ENCODE assay signal across 19 cellular contexts in genomic region chr7:36368496-36368895, GRCh38. TPM values are rescaled to one million over a fixed set of nuclear protein-coding genes. Genes with fewer than 3 reads are reported as not detected.
A peak's percentile ranks its signal among the peaks of the same experiment; 100 is the strongest.
DNase-seq lines count a peak whose midpoint lies in the region; ATAC-seq and TF ChIP-seq lines count a peak whose summit lies in the region.
"Had no signal": no experiment of that assay in that cellular context is flagged by ENCODE, and none has a peak within 500 bp of the region (broad histone marks: within the 10 kb centered on the region; RNA-seq: fewer than 3 reads in every experiment).

No MANE protein-coding gene starts in this region.

- no peaks in the 10 kb centered on the region for H3K36me3 Mint-ChIP-seq in activated naive CD8-positive, alpha-beta T cell
- H3K36me3 Mint-ChIP-seq in activated naive CD8-positive, alpha-beta T cell treated with anti-CD3 and anti-CD28 coated beads, Interleukin-2, amount 50 U/mL, for 24 hours (ENCODE audit: low read depth), result no peaks in the 10 kb centered on the region
- no peaks in the 10 kb centered on the region for H3K36me3 Mint-ChIP-seq in activated naive CD8-positive, alpha-beta T cell treated with anti-CD3 and anti-CD28 coated beads for 36 hours
- H3K36me3 Mint-ChIP-seq in natural killer cell, result no peaks in the 10 kb centered on the region
- H3K36me3 Mint-ChIP-seq: CD14-positive monocyte had no signal

- no peak overlapping the region for H3K27ac Mint-ChIP-seq in activated naive CD8-positive, alpha-beta T cell
- H3K27ac Mint-ChIP-seq in activated naive CD8-positive, alpha-beta T cell treated with anti-CD3 and anti-CD28 coated beads, Interleukin-2, amount 50 U/mL, for 24 hours, result no peak overlapping the region
- no peak overlapping the region for H3K27ac Mint-ChIP-seq in activated naive CD8-positive, alpha-beta T cell treated with anti-CD3 and anti-CD28 coated beads for 36 hours
- no peak overlapping the region for H3K27ac Mint-ChIP-seq in natural killer cell
- H3K27ac Mint-ChIP-seq: CD14-positive monocyte, endodermal cell had no signal

- TF ChIP-seq CTCF in natural killer cell (IDR thresholded peaks at IDR 0.05), result no peak

- H3K4me3 Mint-ChIP-seq in activated naive CD8-positive, alpha-beta T cell, result peak overlapping the region; percentile 65
- no peak overlapping the region for H3K4me3 Mint-ChIP-seq in activated naive CD8-positive, alpha-beta T cell treated with anti-CD3 and anti-CD28 coated beads, Interleukin-2, amount 50 U/mL, for 24 hours
- H3K4me3 Mint-ChIP-seq in activated naive CD8-positive, alpha-beta T cell treated with anti-CD3 and anti-CD28 coated beads for 36 hours, result peak overlapping the region; percentile 39
- peak overlapping the region; percentile 48 for H3K4me3 Mint-ChIP-seq in natural killer cell

- no peaks in the 10 kb centered on the region for H3K27me3 Mint-ChIP-seq in activated naive CD8-positive, alpha-beta T cell
- peaks cover 4% of the 10 kb centered on the region for H3K27me3 Mint-ChIP-seq in activated naive CD8-positive, alpha-beta T cell treated with anti-CD3 and anti-CD28 coated beads, Interleukin-2, amount 50 U/mL, for 24 hours
- H3K27me3 Mint-ChIP-seq in activated naive CD8-positive, alpha-beta T cell treated with anti-CD3 and anti-CD28 coated beads for 36 hours, result no peaks in the 10 kb centered on the region
- H3K27me3 Mint-ChIP-seq in natural killer cell (ENCODE audit: low read depth in 2 of 2), result peaks cover 19 to 30% of the 10 kb centered on the region in 2 donors

- no peaks in the 10 kb centered on the region for H3K9me3 Mint-ChIP-seq in activated naive CD8-positive, alpha-beta T cell (ENCODE audit: low read depth)
- H3K9me3 Mint-ChIP-seq in activated naive CD8-positive, alpha-beta T cell treated with anti-CD3 and anti-CD28 coated beads, Interleukin-2, amount 50 U/mL, for 24 hours, result no peaks in the 10 kb centered on the region
- no peaks in the 10 kb centered on the region for H3K9me3 Mint-ChIP-seq in activated naive CD8-positive, alpha-beta T cell treated with anti-CD3 and anti-CD28 coated beads for 36 hours
- H3K9me3 Mint-ChIP-seq in natural killer cell, result no peaks in the 10 kb centered on the region
- H3K9me3 Mint-ChIP-seq: endodermal cell had no signal

- H3K4me1 Mint-ChIP-seq in activated naive CD8-positive, alpha-beta T cell (ENCODE audit: low read depth), result peaks cover 9% of the 10 kb centered on the region
- H3K4me1 Mint-ChIP-seq in activated naive CD8-positive, alpha-beta T cell treated with anti-CD3 and anti-CD28 coated beads, Interleukin-2, amount 50 U/mL, for 24 hours, result peaks cover 7% of the 10 kb centered on the region
- H3K4me1 Mint-ChIP-seq in activated naive CD8-positive, alpha-beta T cell treated with anti-CD3 and anti-CD28 coated beads for 36 hours, result peaks cover 5% of the 10 kb centered on the region
- no peaks in the 10 kb centered on the region for H3K4me1 Mint-ChIP-seq in natural killer cell
- H3K4me1 Mint-ChIP-seq: endodermal cell had no signal

- no peak for DNase-seq in activated naive CD8-positive, alpha-beta T cell treated with anti-CD3 and anti-CD28 coated beads, Interleukin-2, amount 50 U/mL, for 24 hours
- no peak for DNase-seq in activated naive CD8-positive, alpha-beta T cell treated with anti-CD3 and anti-CD28 coated beads for 36 hours
- DNase-seq in natural killer cell, result no peak
- no peak for DNase-seq in amniotic stem cell (lab: John Stamatoyannopoulos, UW)
- DNase-seq: activated effector memory CD4-positive, alpha-beta T cell treated with anti-CD3 and anti-CD28 coated beads, Interleukin-2, amount 50 U/mL, for 16 hours; DMS79 treated with DMSO at 0.1 percent for 48 hours; endodermal cell; H7; KG1; midbrain; NCI-H1694 treated with DMSO at 0.1 percent for 48 hours; NCI-H774; nucleus accumbens; stimulated activated CD4-positive, alpha-beta T cell treated with anti-CD3 and anti-CD28 coated beads, Interleukin-12 subunit alpha, Interleukin-12 subunit beta, amount 100 ng/mL, for 4 hours had no signal

- no peak for ATAC-seq in activated naive CD8-positive, alpha-beta T cell treated with anti-CD3 and anti-CD28 coated beads, Interleukin-2, amount 50 U/mL, for 24 hours
- ATAC-seq in natural killer cell (no peak), GM18873 (IDR thresholded peaks at IDR 0.05; ENCODE audit: low FRiP score, unreplicated experiment) (no peak), GM19467 (IDR thresholded peaks at IDR 0.05; ENCODE audit: unreplicated experiment) (no peak), GM19455 (IDR thresholded peaks at IDR 0.05; ENCODE audit: unreplicated experiment) (no peak)

- intact Hi-C loops in natural killer cell (cut with micrococcal nuclease), result no loop called here

RNA-seq across cellular contexts. Expression of gene ANLN, which starts 21.2 kb away (rescaled TPM):
- total RNA-seq in activated naive CD8-positive, alpha-beta T cell treated with anti-CD3 and anti-CD28 coated beads for 36 hours, result 10 to 100 TPM; 38.6 to 44.6 TPM
- total RNA-seq in natural killer cell, result 1 to 10 TPM; 1.7 to 2.9 (median 2.0) TPM

Comparison
In these comparisons a context has a peak if more than half of its experiments do, and no peak if none do; other contexts are left out.
1. RNA of gene ANLN, which starts 21.2 kb away (total RNA-seq): 38.6 to 44.6 TPM in activated naive CD8-positive, alpha-beta T cell treated with anti-CD3 and anti-CD28 coated beads for 36 hours; 1.7 to 2.9 TPM in natural killer cell; every median in the first group is over 10 times any median in the second.